In genomic region chr9:38043931-38044623, GRCh38 we compare ENCODE assay signal across 21 cellular contexts. TPM values are rescaled to one million over a fixed set of nuclear protein-coding genes. Genes with fewer than 3 reads are reported as not detected.
DNase-seq lines count a peak whose midpoint lies in the region; ATAC-seq, FAIRE-seq and TF ChIP-seq lines count a peak whose summit lies in the region.
"Had no signal": no experiment of that assay in that cellular context is flagged by ENCODE, and none has a peak within 500 bp of the region (broad histone marks: within the 10 kb centered on the region; RNA-seq: fewer than 3 reads in every experiment).

No MANE protein-coding gene starts in this region.

- no peak for TF ChIP-seq CTCF in IMR-90 (conservative IDR thresholded peaks at IDR 0.05; ENCODE audit: low read depth, low read length)
- TF ChIP-seq CTCF in brain (conservative IDR thresholded peaks at IDR 0.05) = no peak
- no peak for TF ChIP-seq CTCF in kidney (IDR thresholded peaks at IDR 0.05; ENCODE audit: borderline replicate concordance, extremely low read depth, insufficient read depth)
- no peak for TF ChIP-seq CTCF in progenitor cell of endocrine pancreas (IDR thresholded peaks at IDR 0.05; ENCODE audit: unreplicated experiment)
- TF ChIP-seq CTCF in GM13977 (IDR thresholded peaks at IDR 0.05; ENCODE audit: extremely low read depth, insufficient read depth, missing control alignments) = no peak
- no peak for TF ChIP-seq CTCF in endothelial cell (IDR thresholded peaks at IDR 0.05; ENCODE audit: unreplicated experiment)

- peak overlapping the region; percentile 38; the same call in 1 of the 2 replicates for H3K4ac ChIP-seq in IMR-90 (ENCODE audit: low read depth, low read length)

- H3K4me3 ChIP-seq in IMR-90 (ENCODE audit: insufficient read depth, low read depth, low read length) = no peak overlapping the region
- peak overlapping the region in 1 of 2 donors; percentile 8 for H3K4me3 ChIP-seq in kidney (ENCODE audit: low read length in 2 of 2)
- H3K4me3 ChIP-seq: transverse colon had no signal

- in situ Hi-C loops in IMR-90 (cut with MboI; ENCODE audit: low sequenced_read_pairs) = no loop called here
- in situ Hi-C loops in GM13977 (cut with MboI; ENCODE audit: low pct_unique_long_range_greater_than_20kb, low sequenced_read_pairs, unreplicated experiment) = no loop called here

- CTCF ChIA-PET in IMR-90 (lab: Yijun Ruan, JAX) = no interaction called here

- no peak overlapping the region for H4K91ac ChIP-seq in IMR-90 (ENCODE audit: insufficient read depth, low read depth, low read length)

- H3K23ac ChIP-seq in IMR-90 (ENCODE audit: low read depth, low read length) = peak overlapping the region; percentile 7; the same call in 1 of the 2 replicates

- H3K27me3 Mint-ChIP-seq in brain = peaks cover 3% of the 10 kb centered on the region
- no peaks in the 10 kb centered on the region for H3K27me3 Mint-ChIP-seq in progenitor cell of endocrine pancreas
- H3K27me3 Mint-ChIP-seq in endothelial cell (ENCODE audit: unreplicated experiment) = peaks cover 13% of the 10 kb centered on the region
- H3K27me3 Mint-ChIP-seq in activated T-cell treated with anti-CD3 and anti-CD28 coated beads, Interleukin-2, amount 50 U/mL, for 72 hours (ENCODE audit: low read depth) = no peaks in the 10 kb centered on the region
- H3K27me3 Mint-ChIP-seq: CD4-positive, CD25-positive, alpha-beta regulatory T cell had no signal

- 68% methylated on average over 4 of the region's 9 CpGs; no CpG with 5 or more reads in 1 of the 2 experiments for WGBS in IMR-90 (ENCODE audit: extremely low coverage in 2 of 2, insufficient read length in 1 of 2), 2 experiments

- peaks cover 61% of the 10 kb centered on the region for H3K9me1 ChIP-seq in IMR-90 (ENCODE audit: insufficient read depth, low read length)

- H3K9me3 Mint-ChIP-seq in brain = no peaks in the 10 kb centered on the region
- H3K9me3 Mint-ChIP-seq in progenitor cell of endocrine pancreas (ENCODE audit: low read depth) = no peaks in the 10 kb centered on the region
- no peaks in the 10 kb centered on the region for H3K9me3 Mint-ChIP-seq in endothelial cell (ENCODE audit: unreplicated experiment)
- no peaks in the 10 kb centered on the region for H3K9me3 Mint-ChIP-seq in activated T-cell treated with anti-CD3 and anti-CD28 coated beads, Interleukin-2, amount 50 U/mL, for 72 hours
- H3K9me3 Mint-ChIP-seq: activated naive CD4-positive, alpha-beta T cell treated with anti-CD3 and anti-CD28 coated beads, Interleukin-2, amount 10 ng/mL, durations not matched to agents 7 days and 5 days; central memory CD8-positive, alpha-beta T cell had no signal

- no peak overlapping the region for H2BK15ac ChIP-seq in IMR-90 (ENCODE audit: low read depth, low read length)

- peak overlapping the region; percentile 70; the same call in 1 of the 2 replicates for H3K14ac ChIP-seq in IMR-90 (replicated peaks; ENCODE audit: low read depth, low read length)

- peaks cover 32 to 97% of the 10 kb centered on the region in 2 experiments; a peak in 3 of 4 replicates for H3K79me1 ChIP-seq in IMR-90 (ENCODE audit: low read depth in 1 of 2, low read length in 2 of 2)

- H3K9me3 ChIP-seq in IMR-90 (ENCODE audit: control insufficient read depth, insufficient read depth, low read length) (no peaks in the 10 kb centered on the region), kidney (ENCODE audit: control insufficient read depth in 1 of 2, low read length in 2 of 2) (no peaks in the 10 kb centered on the region)
- H3K9me3 ChIP-seq: transverse colon had no signal

- no peak overlapping the region for H4K8ac ChIP-seq in IMR-90 (ENCODE audit: low read depth in 2 of 2, low read length in 2 of 2)

- H4K20me1 ChIP-seq in IMR-90 (ENCODE audit: insufficient read depth, low read length) = peaks cover 80% of the 10 kb centered on the region

- no peak overlapping the region for H2AFZ ChIP-seq in IMR-90 (replicated peaks; ENCODE audit: low read length, poor library complexity)

- H3K4me3 Mint-ChIP-seq in brain (no peak overlapping the region), progenitor cell of endocrine pancreas (ENCODE audit: low read depth) (no peak overlapping the region), endothelial cell (ENCODE audit: unreplicated experiment) (no peak overlapping the region)
- no peak overlapping the region for H3K4me3 Mint-ChIP-seq in activated T-cell treated with anti-CD3 and anti-CD28 coated beads, Interleukin-2, amount 50 U/mL, for 72 hours
- H3K4me3 Mint-ChIP-seq: activated naive CD4-positive, alpha-beta T cell treated with anti-CD3 and anti-CD28 coated beads, Interleukin-2, amount 10 ng/mL, durations not matched to agents 7 days and 5 days; CD4-positive, CD25-positive, alpha-beta regulatory T cell; central memory CD8-positive, alpha-beta T cell had no signal

- dilution Hi-C loops in IMR-90 (cut with HindIII; ENCODE audit: low sequenced_read_pairs, unreplicated experiment) = no loop called here

- no peak overlapping the region for H3K27ac ChIP-seq in IMR-90 (ENCODE audit: insufficient read depth, low read length)
- no peak overlapping the region for H3K27ac ChIP-seq in kidney (ENCODE audit: low read depth in 2 of 2, low read length in 2 of 2)

- H3K36me3 ChIP-seq in IMR-90 (ENCODE audit: control insufficient read depth, insufficient read depth, low read length) (peaks cover 6% of the 10 kb centered on the region), kidney (ENCODE audit: control insufficient read depth in 1 of 2, insufficient read depth in 2 of 2, low read length in 2 of 2) (no peaks in the 10 kb centered on the region)
- H3K36me3 ChIP-seq: transverse colon had no signal

- TF ChIP-seq POLR2A in IMR-90 (IDR thresholded peaks at IDR 0.05; ENCODE audit: low read depth, low read length) = no peak

- no peak overlapping the region for H3K56ac ChIP-seq in IMR-90 (ENCODE audit: extremely low read depth, insufficient read depth, low read length)

- no peaks in the 10 kb centered on the region for H3K27me3 ChIP-seq in IMR-90 (ENCODE audit: control insufficient read depth, insufficient read depth, low read length)
- H3K27me3 ChIP-seq: transverse colon had no signal

- H3K4me2 ChIP-seq in IMR-90 (ENCODE audit: low read depth, low read length) = no peak overlapping the region

- intact Hi-C loops in IMR-90 (cut with micrococcal nuclease) (no loop called here), kidney (cut with DNase I) (no loop called here), sciatic nerve (cut with DNase I) (no loop called here)

- no peak for DNase-seq in IMR-90
- peak; percentile 91 for DNase-seq in kidney
- DNase-seq in progenitor cell of endocrine pancreas (ENCODE audit: low spot score, unreplicated experiment) = no peak
- no peak for DNase-seq in GM13977 (ENCODE audit: low spot score)
- DNase-seq in sciatic nerve (ENCODE audit: low spot score) = no peak
- no peak for DNase-seq in endothelial cell (ENCODE audit: low spot score)
- DNase-seq in activated T-cell treated with anti-CD3 and anti-CD28 coated beads, Interleukin-2, amount 50 U/mL, for 72 hours = no peak
- DNase-seq: activated CD8-positive, alpha-beta memory T cell treated with anti-CD3 and anti-CD28 coated beads for 24 hours; activated naive CD4-positive, alpha-beta T cell treated with anti-CD3 and anti-CD28 coated beads, Interleukin-2, amount 10 ng/mL, durations not matched to agents 7 days and 5 days; activated T-cell treated with anti-CD3 and anti-CD28 coated beads, Interleukin-2, amount 50 U/mL, for 48 hours; CD4-positive, CD25-positive, alpha-beta regulatory T cell; NCI-H1092 treated with DMSO at 0.1 percent for 48 hours; NCI-H2081 treated with DMSO at 0.1 percent for 48 hours; NCI-H510A; stimulated activated CD4-positive, alpha-beta T cell treated with anti-CD3 and anti-CD28 coated beads, Interleukin-2, amount 100 ng/mL, for 24 hours; stimulated activated naive CD4-positive, alpha-beta T cell treated with Interleukin-2 at 50 U/mL for 16 hours; transverse colon had no signal

- no peak overlapping the region for H2BK5ac ChIP-seq in IMR-90 (ENCODE audit: low read depth, low read length, poor library complexity, severe bottlenecking)

- POLR2A ChIA-PET in IMR-90 (lab: Charles Lee; ENCODE audit: unreplicated experiment) = no interaction called here

- H3K18ac ChIP-seq in IMR-90 (ENCODE audit: low read depth, low read length) = no peak overlapping the region

- H2AK5ac ChIP-seq in IMR-90 (ENCODE audit: low read depth, low read length) = peak overlapping the region; percentile 73; the same call in 1 of the 2 replicates

- H3K4me1 Mint-ChIP-seq in brain (peaks cover 61% of the 10 kb centered on the region), progenitor cell of endocrine pancreas (ENCODE audit: low read depth) (peaks cover 56% of the 10 kb centered on the region), endothelial cell (ENCODE audit: unreplicated experiment) (peaks cover 31% of the 10 kb centered on the region)
- H3K4me1 Mint-ChIP-seq in activated T-cell treated with anti-CD3 and anti-CD28 coated beads, Interleukin-2, amount 50 U/mL, for 72 hours (ENCODE audit: low read depth) = peaks cover 9% of the 10 kb centered on the region

- no peak for ATAC-seq in IMR-90 (ENCODE audit: low read depth)
- no peak for ATAC-seq in sciatic nerve
- no peak for ATAC-seq in activated T-cell treated with anti-CD3 and anti-CD28 coated beads, Interleukin-2, amount 50 U/mL, for 72 hours (replicated peaks in 1 of 2)

- BruUV-seq in IMR-90 (replicated peaks; lab: Mats Ljungman, UMichigan) = no TSS peak

- no peak overlapping the region for H2BK120ac ChIP-seq in IMR-90 (ENCODE audit: low read depth, low read length)

- TF ChIP-seq RAD21 in IMR-90 (IDR thresholded peaks at IDR 0.05; ENCODE audit: low read length) = no peak

- H3K27ac Mint-ChIP-seq in brain (peak overlapping the region in 4 of 5 experiments; percentile 66 to 72 (median 68)), progenitor cell of endocrine pancreas (peak overlapping the region; percentile 64), endothelial cell (ENCODE audit: unreplicated experiment) (no peak overlapping the region)
- H3K27ac Mint-ChIP-seq in activated T-cell treated with anti-CD3 and anti-CD28 coated beads, Interleukin-2, amount 50 U/mL, for 72 hours = no peak overlapping the region
- H3K27ac Mint-ChIP-seq: activated naive CD4-positive, alpha-beta T cell treated with anti-CD3 and anti-CD28 coated beads, Interleukin-2, amount 10 ng/mL, durations not matched to agents 7 days and 5 days; CD4-positive, CD25-positive, alpha-beta regulatory T cell had no signal

- no peak overlapping the region for H3K9ac ChIP-seq in IMR-90 (ENCODE audit: low read depth, low read length)
- H3K9ac ChIP-seq in kidney (ENCODE audit: low read length in 2 of 2) = no peak overlapping the region

- H4K5ac ChIP-seq in IMR-90 (ENCODE audit: low read depth, low read length) = no peak overlapping the region

- H3K36me3 Mint-ChIP-seq in brain (peaks cover 4% of the 10 kb centered on the region), progenitor cell of endocrine pancreas (ENCODE audit: insufficient read depth) (peaks cover 2% of the 10 kb centered on the region), endothelial cell (ENCODE audit: low read depth, unreplicated experiment) (peaks cover 5% of the 10 kb centered on the region)
- no peaks in the 10 kb centered on the region for H3K36me3 Mint-ChIP-seq in activated T-cell treated with anti-CD3 and anti-CD28 coated beads, Interleukin-2, amount 50 U/mL, for 72 hours (ENCODE audit: insufficient read depth in 2 of 2)
- H3K36me3 Mint-ChIP-seq: activated naive CD4-positive, alpha-beta T cell treated with anti-CD3 and anti-CD28 coated beads, Interleukin-2, amount 10 ng/mL, durations not matched to agents 7 days and 5 days; CD4-positive, CD25-positive, alpha-beta regulatory T cell had no signal

- no peak for FAIRE-seq in kidney (lab: Jason Lieb, UNC)
- FAIRE-seq: G401.6, HTR-8/SVneo had no signal

- no peak overlapping the region for H2AK9ac ChIP-seq in IMR-90 (replicated peaks; ENCODE audit: low read depth, low read length, poor library complexity)

- H2BK20ac ChIP-seq in IMR-90 (ENCODE audit: low read depth, low read length) = no peak overlapping the region; the same call in 1 of the 2 replicates

- H3K4me1 ChIP-seq in IMR-90 (ENCODE audit: control insufficient read depth, insufficient read depth, low read length) (peaks cover 37% of the 10 kb centered on the region), kidney (ENCODE audit: control insufficient read depth in 1 of 2, insufficient read depth in 1 of 2, low read depth in 1 of 2, low read length in 2 of 2) (peaks cover 69 to 75% of the 10 kb centered on the region in 2 donors)

RNA-seq across cellular contexts. Expression of gene SHB, which starts 24.9 kb away (rescaled TPM):
- total RNA-seq in IMR-90 (2012; rRNA removed) = 6.1 and 7.8 TPM in 2 replicates
- 20.4 and 22.9 TPM in 2 replicates for polyA plus RNA-seq in IMR-90 (2012; rRNA removed)
- polyA plus RNA-seq in IMR-90 (2012; cell fraction: cytosol; rRNA removed) = 15.8 and 28.1 TPM in 2 replicates
- polyA plus RNA-seq in IMR-90 (2012; cell fraction: nucleus; rRNA removed; ENCODE audit: low replicate concordance) = 36.9 and 39.5 TPM in 2 replicates
- 37.4 TPM for polyA plus RNA-seq in brain (ENCODE audit: insufficient read depth, low read depth, low replicate concordance)
- total RNA-seq in kidney = 39.8 TPM
- polyA plus RNA-seq in kidney (ENCODE audit: insufficient read depth, low read depth, low replicate concordance) = 16.4 TPM
- total RNA-seq in progenitor cell of endocrine pancreas = 22.5 and 23.9 TPM in 2 replicates
- 15.9 TPM for total RNA-seq in sciatic nerve
- 18.5 TPM for total RNA-seq in endothelial cell (ENCODE audit: unreplicated experiment)
- 1 to 10 TPM; 1.0 to 1.6 TPM for total RNA-seq in activated T-cell treated with anti-CD3 and anti-CD28 coated beads, Interleukin-2, amount 50 U/mL, for 72 hours

Comparison
In these comparisons a context has a peak if more than half of its experiments do, and no peak if none do; other contexts are left out.
1. H3K27ac Mint-ChIP-seq: peak in brain (4 of 5) and progenitor cell of endocrine pancreas (single experiment); none in endothelial cell (single experiment) and activated T-cell treated with anti-CD3 and anti-CD28 coated beads, Interleukin-2, amount 50 U/mL, for 72 hours (single experiment).